Comparison of ENCODE assay signal across 8 cellular contexts in genomic region chr1:198359024-198359653, GRCh38.
DNase-seq lines count a peak whose midpoint lies in the region; ATAC-seq, FAIRE-seq and TF ChIP-seq lines count a peak whose summit lies in the region.
"Had no signal": no experiment of that assay in that cellular context is flagged by ENCODE, and none has a peak within 500 bp of the region (broad histone marks: within the 10 kb centered on the region; RNA-seq: fewer than 3 reads in every experiment).

No MANE protein-coding gene starts in this region.

- H3K4me1 ChIP-seq in PC-9 (replicated peaks; ENCODE audit: insufficient read depth): no peaks in the 10 kb centered on the region
- no peaks in the 10 kb centered on the region for H3K4me1 ChIP-seq in small intestine (ENCODE audit: control insufficient read depth in 2 of 2, insufficient read depth in 1 of 2, low read depth in 1 of 2, low read length in 1 of 2)

- DNase-seq in PC-9 (no peak), fibroblast of mammary gland (ENCODE audit: low read depth) (peak; percentile 57), small intestine (peak; percentile 36), NCI-H1436 (lab: John Stamatoyannopoulos, UW) (no peak), NCI-H187 treated with DMSO at 0.1 percent for 48 hours (lab: John Stamatoyannopoulos, UW) (no peak)
- no peak for DNase-seq in activated CD4-positive, CD25-positive, alpha-beta regulatory T cell (lab: John Stamatoyannopoulos, UW)

- H3K9me2 ChIP-seq in PC-9 (ENCODE audit: insufficient read depth): peaks cover 7% of the 10 kb centered on the region; the same call in 1 of the 2 replicates

- H3K9me3 ChIP-seq in PC-9 (ENCODE audit: insufficient read depth, low read depth) (no peaks in the 10 kb centered on the region), small intestine (ENCODE audit: control insufficient read depth, low read depth) (no peaks in the 10 kb centered on the region)

- BruUV-seq in PC-9 (replicated peaks; lab: Mats Ljungman, UMichigan): no TSS peak

- no peak overlapping the region for H2AFZ ChIP-seq in PC-9

- ATAC-seq in GM18867 (IDR thresholded peaks at IDR 0.05; ENCODE audit: unreplicated experiment): peak; percentile 41

- POLR2A ChIA-PET in PC-9 (lab: Charles Lee; ENCODE audit: unreplicated experiment): no interaction called here

- H3F3A ChIP-seq in PC-9 (ENCODE audit: insufficient read depth, low read depth): no peaks in the 10 kb centered on the region

- H3K27ac ChIP-seq in PC-9: no peak overlapping the region
- no peak overlapping the region for H3K27ac ChIP-seq in small intestine (ENCODE audit: low read depth in 1 of 2, low read length in 1 of 2)

- peak; percentile 58 for TF ChIP-seq CTCF in PC-9 (conservative IDR thresholded peaks at IDR 0.05)
- TF ChIP-seq CTCF in fibroblast of mammary gland (conservative IDR thresholded peaks at IDR 0.05; ENCODE audit: control insufficient read depth, insufficient read depth, low read depth, low read length): peak; percentile 51

- no peak overlapping the region for H3K4me3 ChIP-seq in PC-9
- H3K4me3 ChIP-seq in fibroblast of mammary gland (ENCODE audit: control insufficient read depth, low read depth, low read length): no peak overlapping the region
- H3K4me3 ChIP-seq in small intestine (ENCODE audit: low read depth in 1 of 2, low read length in 2 of 2): no peak overlapping the region

- no peak overlapping the region for H3K4me2 ChIP-seq in PC-9

- H3K27me3 ChIP-seq in PC-9 (ENCODE audit: insufficient read depth, low read depth) (no peaks in the 10 kb centered on the region), small intestine (ENCODE audit: control insufficient read depth in 2 of 2, insufficient read depth in 2 of 2, low read length in 2 of 2) (no peaks in the 10 kb centered on the region)

- FAIRE-seq in small intestine (lab: Jason Lieb, UNC): no peak
- FAIRE-seq: H1 had no signal

- WGBS in small intestine, 3 donors: 14 to 34% (median 17%) methylated on average over 6 of the region's 6 CpGs

- no peaks in the 10 kb centered on the region for H4K20me1 ChIP-seq in PC-9 (ENCODE audit: insufficient read depth)

- intact Hi-C loops in PC-9 (cut with micrococcal nuclease; ENCODE audit: unreplicated experiment): no loop called here

- H3K36me3 ChIP-seq in PC-9 (ENCODE audit: low read depth): no peaks in the 10 kb centered on the region
- H3K36me3 ChIP-seq in small intestine (ENCODE audit: control insufficient read depth in 2 of 2, insufficient read depth in 2 of 2, low read length in 2 of 2): no peaks in the 10 kb centered on the region

- CTCF ChIA-PET in PC-9 (lab: Charles Lee): no interaction called here

- no peaks in the 10 kb centered on the region for H3K79me2 ChIP-seq in PC-9 (ENCODE audit: low read depth)

Comparison
In these comparisons a context has a peak if more than half of its experiments do, and no peak if none do; other contexts are left out.
1. DNase-seq: peak in fibroblast of mammary gland (single experiment) and small intestine (single experiment); none in PC-9 (0 of 2), NCI-H1436 (single experiment), NCI-H187 treated with DMSO at 0.1 percent for 48 hours (single experiment) and activated CD4-positive, CD25-positive, alpha-beta regulatory T cell (0 of 4).